Comparison of ENCODE assay signal across 8 cellular contexts in genomic region chr1:212950243-212951057, GRCh38. TPM values are rescaled to one million over a fixed set of nuclear protein-coding genes. Genes with fewer than 3 reads are reported as not detected.
A peak's percentile ranks its signal among the peaks of the same experiment; 100 is the strongest.
DNase-seq lines count a peak whose midpoint lies in the region; ATAC-seq and TF ChIP-seq lines count a peak whose summit lies in the region.

Gene VASH2, plus strand, starts transcription at chr1:212950541. Its CDS starts 1,002 bp downstream, at chr1:212951543.

- H2BK12ac ChIP-seq in trophoblast cell (ENCODE audit: low read length) = no peak within 1 kb of the TSS

- no peak within 1 kb of the TSS for H2BK120ac ChIP-seq in trophoblast cell (ENCODE audit: insufficient read depth, low read length, poor library complexity)

- 0 to 2% (median 1%) methylated on average over 34 to 59 of the region's 59 CpGs for WGBS in heart left ventricle, 4 donors
- no CpG with 5 or more reads among the region's 59 CpGs for WGBS in trophoblast cell (ENCODE audit: extremely low coverage, insufficient coverage, insufficient read length)

- peaks cover 2% of the 10 kb centered on the region for H3K79me2 ChIP-seq in trophoblast cell (ENCODE audit: control insufficient read depth, insufficient read depth, low read length, poor library complexity)

- peaks cover 47% of the 10 kb centered on the region for H3K36me3 ChIP-seq in SJCRH30
- H3K36me3 ChIP-seq in heart left ventricle = no peaks in the 10 kb centered on the region
- H3K36me3 ChIP-seq in trophoblast cell (ENCODE audit: control insufficient read depth in 1 of 2, insufficient read depth in 2 of 2, low read length in 2 of 2) = no peaks in the 10 kb centered on the region

- H4K91ac ChIP-seq in trophoblast cell (ENCODE audit: low read depth, low read length) = no peak within 1 kb of the TSS

- peaks cover 3% of the 10 kb centered on the region for H3K79me1 ChIP-seq in trophoblast cell (ENCODE audit: low read length)

- no peak within 1 kb of the TSS for H3K27ac Mint-ChIP-seq in activated naive CD8-positive, alpha-beta T cell

- H3K36me3 Mint-ChIP-seq in activated naive CD8-positive, alpha-beta T cell = no peaks in the 10 kb centered on the region

- peak within 1 kb of the TSS; percentile 25 for H2AFZ ChIP-seq in trophoblast cell (ENCODE audit: insufficient read depth, low read length, poor library complexity)

- H4K8ac ChIP-seq in trophoblast cell (ENCODE audit: low read depth, low read length) = peak within 1 kb of the TSS; percentile 56

- ATAC-seq in GM21717 (IDR thresholded peaks at IDR 0.05; ENCODE audit: unreplicated experiment) (peak; percentile 91), heart left ventricle (peak; percentile 94 to 99 (median 98))

- peak within 1 kb of the TSS; percentile 79 for H3K4me3 Mint-ChIP-seq in activated naive CD8-positive, alpha-beta T cell

- peak within 1 kb of the TSS; percentile 25 for H4K12ac ChIP-seq in trophoblast cell (ENCODE audit: low read depth, low read length)

- no peak within 1 kb of the TSS for H2AK5ac ChIP-seq in trophoblast cell (ENCODE audit: low read length)

- DNase-seq in EL = peak; percentile 89
- DNase-seq in KBM-7 = peak; percentile 89
- peak; percentile 99 to 100 for DNase-seq in SJCRH30
- peak; percentile 83 to 90 (median 86) for DNase-seq in heart left ventricle
- DNase-seq in trophoblast cell = peak; percentile 57 to 78
- DNase-seq in ureter (ENCODE audit: low spot score) = peak; percentile 74

- H2BK5ac ChIP-seq in trophoblast cell (ENCODE audit: low read depth, low read length, poor library complexity) = no peak within 1 kb of the TSS

- in situ Hi-C loops in KBM-7 (cut with MboI; ENCODE audit: low pct_unique_long_range_greater_than_20kb, low sequenced_read_pairs) = no loop called here

- no peak within 1 kb of the TSS for H3K18ac ChIP-seq in trophoblast cell (ENCODE audit: low read length)

- peak in 1 of 2 donors; percentile 36 for TF ChIP-seq POLR2A in heart left ventricle (IDR thresholded peaks at IDR 0.05)

- no peak within 1 kb of the TSS for H3K14ac ChIP-seq in trophoblast cell (ENCODE audit: low read length)

- H3K27me3 ChIP-seq in SJCRH30 (no peaks in the 10 kb centered on the region), heart left ventricle (peaks cover 0 to 25% (median 7%) of the 10 kb centered on the region in 9 donors), trophoblast cell (ENCODE audit: insufficient read depth, low read length) (peaks cover 8% of the 10 kb centered on the region)

- H3K9me3 ChIP-seq in SJCRH30 (replicated peaks) (no peaks in the 10 kb centered on the region), heart left ventricle (no peaks in the 10 kb centered on the region), trophoblast cell (ENCODE audit: insufficient read depth, low read depth, low read length) (no peaks in the 10 kb centered on the region)

- H3K4ac ChIP-seq in trophoblast cell (ENCODE audit: low read depth, low read length) = no peak within 1 kb of the TSS

- no peak within 1 kb of the TSS for H3K23ac ChIP-seq in trophoblast cell (ENCODE audit: low read length)

- H3K4me2 ChIP-seq in trophoblast cell (ENCODE audit: low read length) = peak within 1 kb of the TSS; percentile 65

- peak within 1 kb of the TSS; percentile 94 for H3K4me3 ChIP-seq in SJCRH30
- H3K4me3 ChIP-seq in heart left ventricle = peak within 1 kb of the TSS; percentile 33 to 65 (median 54)
- H3K4me3 ChIP-seq in trophoblast cell (ENCODE audit: low read depth, low read length) = peak within 1 kb of the TSS; percentile 70

- peak within 1 kb of the TSS; percentile 73 for H3K9ac ChIP-seq in trophoblast cell (ENCODE audit: low read length)

- peaks cover 25% of the 10 kb centered on the region for H3K27me3 Mint-ChIP-seq in activated naive CD8-positive, alpha-beta T cell

- intact Hi-C loops in heart left ventricle (cut with DNase I) = no loop called here

- H3K4me1 Mint-ChIP-seq in activated naive CD8-positive, alpha-beta T cell (ENCODE audit: low read depth) = peaks cover 7% of the 10 kb centered on the region

- H3K27ac ChIP-seq in SJCRH30 (peak within 1 kb of the TSS; percentile 92), heart left ventricle (no peak within 1 kb of the TSS), trophoblast cell (ENCODE audit: low read depth, low read length) (no peak within 1 kb of the TSS)

- peaks cover 8% of the 10 kb centered on the region for H3K9me3 Mint-ChIP-seq in activated naive CD8-positive, alpha-beta T cell (ENCODE audit: low read depth)

- no peak for TF ChIP-seq CTCF in heart left ventricle (IDR thresholded peaks at IDR 0.05)

- peaks cover 48% of the 10 kb centered on the region for H3K4me1 ChIP-seq in SJCRH30
- H3K4me1 ChIP-seq in heart left ventricle = peaks cover 0 to 22% (median 5%) of the 10 kb centered on the region in 12 donors
- peaks cover 4 to 10% of the 10 kb centered on the region in 2 experiments for H3K4me1 ChIP-seq in trophoblast cell (ENCODE audit: control insufficient read depth in 1 of 2, insufficient read depth in 2 of 2, low read length in 2 of 2)

RNA-seq across cellular contexts. Expression of gene VASH2, which starts in this region (rescaled TPM):
- total RNA-seq in SJCRH30 (2014; rRNA removed; shearing (Covaris generic)) = 129 and 153 TPM in 2 replicates
- total RNA-seq in heart left ventricle = 1 to 10 TPM in 1 of 9 donors, under 1 TPM in 7, not detected in 1; 0.20 to 2.6 (median 0.63) TPM
- polyA plus RNA-seq in heart left ventricle = under 1 TPM; 0.19 to 0.51 TPM
- 2.9 and 3.1 TPM in 2 replicates for polyA plus RNA-seq in trophoblast cell (2013)
- total RNA-seq in ureter = 1.5 TPM

Comparison
In these comparisons a context has a peak if more than half of its experiments do, and no peak if none do; other contexts are left out.
1. RNA of gene VASH2 (total RNA-seq): 129 to 153 TPM in SJCRH30; 1.5 TPM in ureter (single experiment) and 0.20 to 2.6 TPM in heart left ventricle; every median in the first group is over 10 times any median in the second.
2. Peak in every context shown above with its lines, with median percentiles within 50 percentile points of each other: DNase-seq and H3K4me3 ChIP-seq.